Comparison of ENCODE assay signal across 14 cellular contexts in genomic region chr20:48847498-48848205, GRCh38. TPM values are rescaled to one million over a fixed set of nuclear protein-coding genes. Genes with fewer than 3 reads are reported as not detected.
DNase-seq lines count a peak whose midpoint lies in the region; ATAC-seq and TF ChIP-seq lines count a peak whose summit lies in the region.
"Had no signal": no experiment of that assay in that cellular context is flagged by ENCODE, and none has a peak within 500 bp of the region (broad histone marks: within the 10 kb centered on the region; RNA-seq: fewer than 3 reads in every experiment).

No MANE protein-coding gene starts in this region.

- intact Hi-C loops in activated CD8-positive, alpha-beta T cell treated with anti-CD3 and anti-CD28 coated beads for 36 hours (cut with micrococcal nuclease), result no loop called here

- peaks cover 13% of the 10 kb centered on the region for H3K9me3 Mint-ChIP-seq in activated CD8-positive, alpha-beta T cell treated with anti-CD3 and anti-CD28 coated beads for 36 hours
- H3K9me3 Mint-ChIP-seq in activated CD8-positive, alpha-beta T cell treated with anti-CD3 and anti-CD28 coated beads, Interleukin-2, amount 10 ng/mL, durations not matched to agents 7 days and 5 days (ENCODE audit: insufficient read depth), result peaks cover 6% of the 10 kb centered on the region
- peaks cover 0 to 15% (median 2%) of the 10 kb centered on the region in 5 experiments for H3K9me3 Mint-ChIP-seq in brain
- H3K9me3 Mint-ChIP-seq in stimulated activated naive B cell treated with anti-CD40 and anti-IgM and Interleukin-4, amounts not matched to agents 10 μg/mL and 1 μg/mL and 100 μg/mL, for 72 hours, result peaks cover 6 to 8% of the 10 kb centered on the region in 2 donors
- H3K9me3 Mint-ChIP-seq: CD4-positive, alpha-beta T cell had no signal

- peak overlapping the region; percentile 64 for H3K9ac ChIP-seq in OCI-LY3 (ENCODE audit: low read length)

- peak overlapping the region; percentile 28 for H3K4me3 ChIP-seq in OCI-LY3 (ENCODE audit: low read length)
- H3K4me3 ChIP-seq: A549 had no signal

- H3K4me2 ChIP-seq in OCI-LY3 (ENCODE audit: low read length), result peak overlapping the region; percentile 80

- CTCF ChIA-PET in activated CD8-positive, alpha-beta T cell treated with anti-CD3 and anti-CD28 coated beads for 36 hours (lab: Charles Lee), result no interaction called here
- CTCF ChIA-PET in activated CD8-positive, alpha-beta T cell treated with anti-CD3 and anti-CD28 coated beads, Interleukin-2, amount 10 ng/mL, durations not matched to agents 7 days and 5 days (lab: Charles Lee), result no interaction called here

- no peaks in the 10 kb centered on the region for H3K36me3 Mint-ChIP-seq in activated CD8-positive, alpha-beta T cell treated with anti-CD3 and anti-CD28 coated beads for 36 hours (ENCODE audit: low read depth)
- no peaks in the 10 kb centered on the region for H3K36me3 Mint-ChIP-seq in activated CD8-positive, alpha-beta T cell treated with anti-CD3 and anti-CD28 coated beads, Interleukin-2, amount 10 ng/mL, durations not matched to agents 7 days and 5 days (ENCODE audit: low read depth)
- H3K36me3 Mint-ChIP-seq in brain, result no peaks in the 10 kb centered on the region
- no peaks in the 10 kb centered on the region for H3K36me3 Mint-ChIP-seq in stimulated activated naive B cell treated with anti-CD40 and anti-IgM and Interleukin-4, amounts not matched to agents 10 μg/mL and 1 μg/mL and 100 μg/mL, for 72 hours

- H2AFZ ChIP-seq in OCI-LY3 (ENCODE audit: low read depth, low read length), result no peak overlapping the region

- no peak for DNase-seq in activated CD8-positive, alpha-beta T cell treated with anti-CD3 and anti-CD28 coated beads for 36 hours
- DNase-seq in activated CD8-positive, alpha-beta T cell treated with anti-CD3 and anti-CD28 coated beads, Interleukin-2, amount 10 ng/mL, durations not matched to agents 7 days and 5 days, result no peak
- no peak for DNase-seq in stimulated activated naive B cell treated with anti-CD40 and anti-IgM and Interleukin-4, amounts not matched to agents 10 μg/mL and 1 μg/mL and 100 μg/mL, for 72 hours
- DNase-seq in hepatic stellate cell (ENCODE audit: low spot score), result no peak
- DNase-seq: Calu3; CD4-positive, alpha-beta T cell; NCI-H1417; NCI-H2029; NCI-H510A had no signal

- H3K27me3 Mint-ChIP-seq in activated CD8-positive, alpha-beta T cell treated with anti-CD3 and anti-CD28 coated beads for 36 hours, result no peaks in the 10 kb centered on the region
- peaks cover 5% of the 10 kb centered on the region for H3K27me3 Mint-ChIP-seq in activated CD8-positive, alpha-beta T cell treated with anti-CD3 and anti-CD28 coated beads, Interleukin-2, amount 10 ng/mL, durations not matched to agents 7 days and 5 days (ENCODE audit: low read depth)
- H3K27me3 Mint-ChIP-seq in brain, result peaks cover 12% of the 10 kb centered on the region
- no peaks in the 10 kb centered on the region for H3K27me3 Mint-ChIP-seq in stimulated activated naive B cell treated with anti-CD40 and anti-IgM and Interleukin-4, amounts not matched to agents 10 μg/mL and 1 μg/mL and 100 μg/mL, for 72 hours

- no peaks in the 10 kb centered on the region for H4K20me1 ChIP-seq in OCI-LY3 (ENCODE audit: insufficient read depth, low read length)

- peaks cover 33% of the 10 kb centered on the region for H3K4me1 Mint-ChIP-seq in activated CD8-positive, alpha-beta T cell treated with anti-CD3 and anti-CD28 coated beads for 36 hours (ENCODE audit: low read depth)
- H3K4me1 Mint-ChIP-seq in activated CD8-positive, alpha-beta T cell treated with anti-CD3 and anti-CD28 coated beads, Interleukin-2, amount 10 ng/mL, durations not matched to agents 7 days and 5 days (ENCODE audit: low read depth), result no peaks in the 10 kb centered on the region
- peaks cover 44% of the 10 kb centered on the region for H3K4me1 Mint-ChIP-seq in brain
- peaks cover 43 to 59% of the 10 kb centered on the region in 2 donors for H3K4me1 Mint-ChIP-seq in stimulated activated naive B cell treated with anti-CD40 and anti-IgM and Interleukin-4, amounts not matched to agents 10 μg/mL and 1 μg/mL and 100 μg/mL, for 72 hours

- peak; percentile 7 for ATAC-seq in activated CD8-positive, alpha-beta T cell treated with anti-CD3 and anti-CD28 coated beads for 36 hours
- ATAC-seq in activated CD8-positive, alpha-beta T cell treated with anti-CD3 and anti-CD28 coated beads, Interleukin-2, amount 10 ng/mL, durations not matched to agents 7 days and 5 days, result no peak
- ATAC-seq in stimulated activated naive B cell treated with anti-CD40 and anti-IgM and Interleukin-4, amounts not matched to agents 10 μg/mL and 1 μg/mL and 100 μg/mL, for 72 hours (replicated peaks), result no peak
- no peak for ATAC-seq in activated CD4-positive, CD25-positive, alpha-beta regulatory T cell treated with anti-CD3 and anti-CD28 coated beads, Interleukin-2, amount 50 U/mL, for 24 hours
- ATAC-seq in HG03342 (IDR thresholded peaks at IDR 0.05; ENCODE audit: unreplicated experiment), result no peak

- no peak overlapping the region for H3K4me3 Mint-ChIP-seq in activated CD8-positive, alpha-beta T cell treated with anti-CD3 and anti-CD28 coated beads for 36 hours
- H3K4me3 Mint-ChIP-seq in activated CD8-positive, alpha-beta T cell treated with anti-CD3 and anti-CD28 coated beads, Interleukin-2, amount 10 ng/mL, durations not matched to agents 7 days and 5 days, result no peak overlapping the region
- H3K4me3 Mint-ChIP-seq in brain, result no peak overlapping the region
- peak overlapping the region; percentile 35 to 45 for H3K4me3 Mint-ChIP-seq in stimulated activated naive B cell treated with anti-CD40 and anti-IgM and Interleukin-4, amounts not matched to agents 10 μg/mL and 1 μg/mL and 100 μg/mL, for 72 hours
- H3K4me3 Mint-ChIP-seq: CD4-positive, alpha-beta T cell had no signal

- H3K9me3 ChIP-seq in OCI-LY3 (ENCODE audit: insufficient read depth, low read length), result 0 out of 2 replicates have a peak, but pooled peaks cover 3% of the 10 kb centered on the region
- H3K9me3 ChIP-seq: A549 had no signal

- H3K27me3 ChIP-seq in OCI-LY3 (ENCODE audit: low read depth, low read length), result peaks cover 19% of the 10 kb centered on the region; the same call in 1 of the 2 replicates

- TF ChIP-seq CTCF in activated CD8-positive, alpha-beta T cell treated with anti-CD3 and anti-CD28 coated beads for 36 hours (IDR thresholded peaks at IDR 0.05), result no peak
- TF ChIP-seq CTCF in OCI-LY3 (IDR thresholded peaks at IDR 0.05; ENCODE audit: low read depth, low read length), result no peak
- no peak for TF ChIP-seq CTCF in brain (conservative IDR thresholded peaks at IDR 0.05)

- H3K27ac ChIP-seq in OCI-LY3 (ENCODE audit: low read length), result peak overlapping the region; percentile 87

- peaks cover 57% of the 10 kb centered on the region for H3K4me1 ChIP-seq in OCI-LY3 (ENCODE audit: low read length)

- POLR2A ChIA-PET in activated CD8-positive, alpha-beta T cell treated with anti-CD3 and anti-CD28 coated beads for 36 hours (lab: Charles Lee), result interaction anchor here (0.6 to 1.9 kb wide), 3 partner anchors 10 to 62 kb away, joined by 3 to 6 read pairs (median 4); no protein-coding TSS in a partner anchor
- POLR2A ChIA-PET in activated CD8-positive, alpha-beta T cell treated with anti-CD3 and anti-CD28 coated beads, Interleukin-2, amount 10 ng/mL, durations not matched to agents 7 days and 5 days (lab: Charles Lee), result no interaction called here

- peak overlapping the region; percentile 85 for H3K27ac Mint-ChIP-seq in activated CD8-positive, alpha-beta T cell treated with anti-CD3 and anti-CD28 coated beads for 36 hours
- no peak overlapping the region for H3K27ac Mint-ChIP-seq in activated CD8-positive, alpha-beta T cell treated with anti-CD3 and anti-CD28 coated beads, Interleukin-2, amount 10 ng/mL, durations not matched to agents 7 days and 5 days
- H3K27ac Mint-ChIP-seq in brain, result peak overlapping the region in 3 of 5 experiments; percentile 5 to 64 (median 58)
- peak overlapping the region; percentile 95 for H3K27ac Mint-ChIP-seq in stimulated activated naive B cell treated with anti-CD40 and anti-IgM and Interleukin-4, amounts not matched to agents 10 μg/mL and 1 μg/mL and 100 μg/mL, for 72 hours
- H3K27ac Mint-ChIP-seq: CD4-positive, alpha-beta T cell had no signal

- no peaks in the 10 kb centered on the region for H3K36me3 ChIP-seq in OCI-LY3 (replicated peaks; ENCODE audit: low read depth, low read length)

- no peaks in the 10 kb centered on the region for H3K79me2 ChIP-seq in OCI-LY3 (ENCODE audit: low read length)

RNA-seq across cellular contexts. Expression of gene PREX1, which starts 19.9 kb away (rescaled TPM):
- total RNA-seq in activated CD8-positive, alpha-beta T cell treated with anti-CD3 and anti-CD28 coated beads for 36 hours, result 10 to 100 TPM; 79.7 to 80.5 TPM
- 100 to 1,000 TPM; 146 to 152 TPM for total RNA-seq in activated CD8-positive, alpha-beta T cell treated with anti-CD3 and anti-CD28 coated beads, Interleukin-2, amount 10 ng/mL, durations not matched to agents 7 days and 5 days
- 64.3 TPM for polyA plus RNA-seq in brain (ENCODE audit: insufficient read depth, low read depth, low replicate concordance)

Comparison
In these comparisons a context has a peak if more than half of its experiments do, and no peak if none do; other contexts are left out.
1. H3K4me3 Mint-ChIP-seq: peak in stimulated activated naive B cell treated with anti-CD40 and anti-IgM and Interleukin-4, amounts not matched to agents 10 μg/mL and 1 μg/mL and 100 μg/mL, for 72 hours (2 of 2); none in activated CD8-positive, alpha-beta T cell treated with anti-CD3 and anti-CD28 coated beads for 36 hours (single experiment), activated CD8-positive, alpha-beta T cell treated with anti-CD3 and anti-CD28 coated beads, Interleukin-2, amount 10 ng/mL, durations not matched to agents 7 days and 5 days (single experiment) and brain (0 of 5).